11 cellular contexts compared by ENCODE assay signal in genomic region chr7:29884399-29885272, GRCh38.
DNase-seq lines count a peak whose midpoint lies in the region; ATAC-seq, FAIRE-seq and TF ChIP-seq lines count a peak whose summit lies in the region.
"Had no signal": no experiment of that assay in that cellular context is flagged by ENCODE, and none has a peak within 500 bp of the region (broad histone marks: within the 10 kb centered on the region; RNA-seq: fewer than 3 reads in every experiment).

No MANE protein-coding gene starts in this region.

- peaks cover 4% of the 10 kb centered on the region for H3K4me1 Mint-ChIP-seq in activated B cell treated with CpG ODN at 0.5 μM for 24 hours

- peak; percentile 47 for DNase-seq in SK-N-SH
- no peak for DNase-seq in activated B cell treated with CpG ODN at 0.5 μM for 24 hours
- no peak for DNase-seq in keratinocyte (ENCODE audit: low read depth, low spot score)
- peak; percentile 41 for DNase-seq in transverse colon
- DNase-seq in Kasumi-1 (lab: John Stamatoyannopoulos, UW) = no peak
- no peak for DNase-seq in activated naive CD4-positive, alpha-beta T cell (lab: John Stamatoyannopoulos, UW)
- DNase-seq: effector CD8-positive, alpha-beta T cell; NCI-H187 treated with DMSO at 0.1 percent for 48 hours had no signal

- in situ Hi-C loops in transverse colon (cut with MboI; ENCODE audit: low pct_ligation_motif_present in 1 of 4, low pct_unique_long_range_greater_than_20kb in 1 of 4, low sequenced_read_pairs in 3 of 4) = no loop called here

- H3K27me3 ChIP-seq in SK-N-SH (ENCODE audit: insufficient read depth) (no peaks in the 10 kb centered on the region), keratinocyte (ENCODE audit: control insufficient read depth, extremely low read depth, insufficient read depth, low read length) (no peaks in the 10 kb centered on the region), transverse colon (peaks cover 8% of the 10 kb centered on the region)

- no peak overlapping the region for H3K27ac Mint-ChIP-seq in activated B cell treated with CpG ODN at 0.5 μM for 24 hours

- POLR2A ChIA-PET in SK-N-SH (lab: Yijun Ruan, JAX) = interaction anchor here (0.6 kb wide), 1 partner anchor 10 kb away, joined by 3 read pairs; no protein-coding TSS in a partner anchor
- POLR2A ChIA-PET in activated B cell treated with CpG ODN at 0.5 μM for 24 hours (lab: Charles Lee) = no interaction called here

- no peaks in the 10 kb centered on the region for H3K9me3 Mint-ChIP-seq in activated B cell treated with CpG ODN at 0.5 μM for 24 hours

- TF ChIP-seq CTCF in SK-N-SH (IDR thresholded peaks at IDR 0.05) (no peak), activated B cell treated with CpG ODN at 0.5 μM for 24 hours (IDR thresholded peaks at IDR 0.05) (no peak), keratinocyte (optimal IDR thresholded peaks at IDR 0.05 in 1 of 3, IDR thresholded peaks at IDR 0.05 in 1 of 3, conservative IDR thresholded peaks at IDR 0.05 in 1 of 3; ENCODE audit: extremely low read depth in 1 of 3, insufficient read depth in 2 of 3, low read length in 3 of 3) (peak in 2 of 3 experiments; percentile 15 to 33), transverse colon (IDR thresholded peaks at IDR 0.05) (no peak)

- H3K36me3 Mint-ChIP-seq in activated B cell treated with CpG ODN at 0.5 μM for 24 hours (ENCODE audit: low read depth) = no peaks in the 10 kb centered on the region

- H3K79me2 ChIP-seq in SK-N-SH (ENCODE audit: insufficient read depth) = no peaks in the 10 kb centered on the region
- H3K79me2 ChIP-seq in keratinocyte (ENCODE audit: control insufficient read depth, insufficient read depth, low read length) = no peaks in the 10 kb centered on the region

- no peaks in the 10 kb centered on the region for H3K36me3 ChIP-seq in SK-N-SH (replicated peaks in 1 of 2; ENCODE audit: control insufficient read depth in 1 of 2, insufficient read depth in 2 of 2, low read length in 1 of 2)
- no peaks in the 10 kb centered on the region for H3K36me3 ChIP-seq in keratinocyte (ENCODE audit: control insufficient read depth in 2 of 2, extremely low read depth in 1 of 2, insufficient read depth in 2 of 2, low read length in 2 of 2)
- no peaks in the 10 kb centered on the region for H3K36me3 ChIP-seq in transverse colon

- no peak for TF ChIP-seq RAD21 in SK-N-SH (IDR thresholded peaks at IDR 0.05; ENCODE audit: low read length)

- ATAC-seq in SK-N-SH treated with all-trans-retinoic acid at 6 μM for 48 hours (no peak), activated B cell treated with CpG ODN at 0.5 μM for 24 hours (ENCODE audit: low read depth) (peak; percentile 28), HG03135 (IDR thresholded peaks at IDR 0.05; ENCODE audit: unreplicated experiment) (no peak)
- ATAC-seq: GM12878 had no signal

- CTCF ChIA-PET in SK-N-SH (lab: Yijun Ruan, JAX) = interaction anchor here (1.2 to 2.9 kb wide), 3 partner anchors 37 to 178 kb away, joined by 3 to 25 read pairs (median 4); no protein-coding TSS in a partner anchor
- CTCF ChIA-PET in activated B cell treated with CpG ODN at 0.5 μM for 24 hours (lab: Charles Lee) = no interaction called here

- H3K9ac ChIP-seq in SK-N-SH = no peak overlapping the region
- H3K9ac ChIP-seq in keratinocyte (ENCODE audit: control insufficient read depth, extremely low read depth, insufficient read depth, low read length) = no peak overlapping the region

- FAIRE-seq in keratinocyte (lab: Jason Lieb, UNC) = no peak
- FAIRE-seq: GM12878 had no signal

- no peaks in the 10 kb centered on the region for H3F3A ChIP-seq in SK-N-SH (replicated peaks; ENCODE audit: insufficient read depth)

- no peak for TF ChIP-seq POLR2A in transverse colon (IDR thresholded peaks at IDR 0.05)

- H3K4me2 ChIP-seq in SK-N-SH (no peak overlapping the region), keratinocyte (ENCODE audit: control insufficient read depth, extremely low read depth, insufficient read depth, low read depth, low read length) (no peak overlapping the region)

- H3K27me3 Mint-ChIP-seq in activated B cell treated with CpG ODN at 0.5 μM for 24 hours = peaks cover 16% of the 10 kb centered on the region

- intact Hi-C loops in activated B cell treated with CpG ODN at 0.5 μM for 24 hours (cut with micrococcal nuclease) (no loop called here), transverse colon (cut with DNase I; ENCODE audit: low total_unique reads) (no loop called here)

- H3K4me3 Mint-ChIP-seq in activated B cell treated with CpG ODN at 0.5 μM for 24 hours = peak overlapping the region; percentile 46

- H3K4me3 ChIP-seq in SK-N-SH (ENCODE audit: low read depth in 2 of 2, low read length in 1 of 2) (no peak overlapping the region), keratinocyte (ENCODE audit: control insufficient read depth in 2 of 3, extremely low read depth in 1 of 3, insufficient read depth in 2 of 3, low read depth in 1 of 3, low read length in 3 of 3) (peak overlapping the region in 1 of 3 experiments; percentile 21), transverse colon (peak overlapping the region in 3 of 4 donors; percentile 10 to 32 (median 15))
- H3K4me3 ChIP-seq: GM12878 had no signal

- TF ChIP-seq EP300 in SK-N-SH (IDR thresholded peaks at IDR 0.05; ENCODE audit: borderline replicate concordance in 1 of 2, low read depth in 1 of 2, low read length in 1 of 2) = no peak
- no peak for TF ChIP-seq EP300 in transverse colon (IDR thresholded peaks at IDR 0.05; ENCODE audit: low read depth)

- H4K20me1 ChIP-seq in SK-N-SH (ENCODE audit: insufficient read depth) (no peaks in the 10 kb centered on the region), keratinocyte (ENCODE audit: control insufficient read depth, extremely low read depth, insufficient read depth, low read length) (no peaks in the 10 kb centered on the region)

- no peak overlapping the region for H3K27ac ChIP-seq in SK-N-SH (ENCODE audit: low read depth in 2 of 2, low read length in 1 of 2)
- H3K27ac ChIP-seq in keratinocyte (ENCODE audit: control insufficient read depth, insufficient read depth, low read length) = no peak overlapping the region
- no peak overlapping the region for H3K27ac ChIP-seq in transverse colon

- WGBS in SK-N-SH (ENCODE audit: low lambda C conversion rate) = 87% methylated on average over 28 of the region's 28 CpGs
- 56% methylated on average over 26 of the region's 28 CpGs; no CpG with 5 or more reads in 1 of the 2 donors for WGBS in transverse colon (ENCODE audit: low coverage in 1 of 2), 2 donors

- H3K9me1 ChIP-seq in keratinocyte (ENCODE audit: control insufficient read depth, extremely low read depth, insufficient read depth, low read length) = no peaks in the 10 kb centered on the region

- no peaks in the 10 kb centered on the region for H3K9me2 ChIP-seq in SK-N-SH

- H2AFZ ChIP-seq in SK-N-SH (ENCODE audit: low read depth) = no peak overlapping the region
- H2AFZ ChIP-seq in keratinocyte (ENCODE audit: control insufficient read depth, low read length) = peak overlapping the region; percentile 31

- dilution Hi-C loops in keratinocyte (cut with MboI; ENCODE audit: extremely low pct_ligation_motif_present, low sequenced_read_pairs) = no loop called here

- H3K4me1 ChIP-seq in SK-N-SH (ENCODE audit: control insufficient read depth in 1 of 2, insufficient read depth in 2 of 2, low read depth in 1 of 2, low read length in 1 of 2) = no peaks in the 10 kb centered on the region; a peak in 1 of 4 replicates
- H3K4me1 ChIP-seq in keratinocyte (ENCODE audit: control insufficient read depth, extremely low read depth, insufficient read depth, low read length) = peaks cover 5% of the 10 kb centered on the region
- peaks cover 0 to 7% (median 2%) of the 10 kb centered on the region in 4 donors for H3K4me1 ChIP-seq in transverse colon

- H3K9me3 ChIP-seq in SK-N-SH (no peaks in the 10 kb centered on the region), keratinocyte (ENCODE audit: control insufficient read depth, low read depth, low read length) (no peaks in the 10 kb centered on the region), transverse colon (no peaks in the 10 kb centered on the region)

TF ChIP-seq in SK-N-SH, 30 proteins besides CTCF, POLR2A, EP300 and RAD21 (continues in another document):
- TF ChIP-seq TCF12 (IDR thresholded peaks at IDR 0.05) (no peak), ZBTB33 (IDR thresholded peaks at IDR 0.05; ENCODE audit: borderline replicate concordance, low read depth) (no peak), NFIC (IDR thresholded peaks at IDR 0.05; ENCODE audit: borderline replicate concordance) (no peak)

TF ChIP-seq in SK-N-SH treated with all-trans-retinoic acid at 6 μM for 48 hours, 23 proteins besides CTCF, POLR2A, EP300 and RAD21 (continues in another document):
- TF ChIP-seq CSDC2 (CRISPR knock-in tag; IDR thresholded peaks at IDR 0.05) (no peak), ISL1 (CRISPR knock-in tag; IDR thresholded peaks at IDR 0.05) (no peak), OSR1 (CRISPR knock-in tag; IDR thresholded peaks at IDR 0.05) (no peak), PPARA (CRISPR knock-in tag; IDR thresholded peaks at IDR 0.05; ENCODE audit: borderline replicate concordance) (no peak), ESRRG (CRISPR knock-in tag; IDR thresholded peaks at IDR 0.05) (no peak), ZNF70 (CRISPR knock-in tag; IDR thresholded peaks at IDR 0.05) (no peak), PATZ1 (CRISPR knock-in tag; IDR thresholded peaks at IDR 0.05; ENCODE audit: borderline replicate concordance) (no peak), ZC3H10 (CRISPR knock-in tag; IDR thresholded peaks at IDR 0.05) (no peak)

Comparison
In these comparisons a context has a peak if more than half of its experiments do, and no peak if none do; other contexts are left out.
1. DNase-seq: peak in SK-N-SH (single experiment) and transverse colon (single experiment); none in activated B cell treated with CpG ODN at 0.5 μM for 24 hours (single experiment), keratinocyte (single experiment), Kasumi-1 (0 of 2) and activated naive CD4-positive, alpha-beta T cell (0 of 4).
2. H3K4me3 ChIP-seq: peak in transverse colon (3 of 4); none in SK-N-SH (0 of 2).
3. CTCF ChIP-seq: peak in keratinocyte (2 of 3); none in SK-N-SH (single experiment), activated B cell treated with CpG ODN at 0.5 μM for 24 hours (single experiment) and transverse colon (0 of 5).